Comparison of ENCODE assay signal across 16 cellular contexts in genomic region chr16:11061629-11062270, GRCh38.
"Had no signal": no experiment of that assay in that cellular context is flagged by ENCODE, and none has a peak within 500 bp of the region (broad histone marks: within the 10 kb centered on the region; RNA-seq: fewer than 3 reads in every experiment).

No MANE protein-coding gene starts in this region.

- H3K9me3 Mint-ChIP-seq: activated B cell treated with CpG ODN at 0.5 μM for 24 hours; activated CD4-positive, alpha-beta T cell treated with anti-CD3 and anti-CD28 coated beads, Interleukin-2, amount 10 ng/mL, durations not matched to agents 7 days and 5 days; activated naive CD4-positive, alpha-beta T cell treated with anti-CD3 and anti-CD28 coated beads, Interleukin-2, amount 50 U/mL, for 24 hours; naive B cell; T-helper 1 cell treated with Interleukin-12 subunit alpha and Interleukin-12 subunit beta and Interleukin-4 antibody, amounts not matched to agents 30 μg/mL and 1 μg/mL, for 36 hours; type B pancreatic cell had no signal

- ATAC-seq: body of pancreas, left lobe of liver had no signal

- H3K27me3 Mint-ChIP-seq: activated B cell treated with CpG ODN at 0.5 μM for 24 hours; activated CD4-positive, alpha-beta T cell treated with anti-CD3 and anti-CD28 coated beads, Interleukin-2, amount 10 ng/mL, durations not matched to agents 7 days and 5 days; activated naive CD4-positive, alpha-beta T cell treated with anti-CD3 and anti-CD28 coated beads, Interleukin-2, amount 50 U/mL, for 24 hours; naive B cell; type B pancreatic cell had no signal

- H3K4me1 Mint-ChIP-seq: naive B cell had no signal

- H3K27ac Mint-ChIP-seq: activated B cell treated with CpG ODN at 0.5 μM for 24 hours; activated naive CD4-positive, alpha-beta T cell treated with anti-CD3 and anti-CD28 coated beads, Interleukin-2, amount 50 U/mL, for 24 hours; naive B cell; T-helper 1 cell treated with Interleukin-12 subunit alpha and Interleukin-12 subunit beta and Interleukin-4 antibody, amounts not matched to agents 30 μg/mL and 1 μg/mL, for 36 hours; type B pancreatic cell had no signal

- DNase-seq: activated B cell treated with CpG ODN at 0.5 μM for 24 hours; activated CD4-positive, alpha-beta T cell treated with anti-CD3 and anti-CD28 coated beads, Interleukin-2, amount 10 ng/mL, durations not matched to agents 7 days and 5 days; amygdala; body of pancreas; caudate nucleus; mammary epithelial cell; naive B cell; retina; stimulated activated CD4-positive, alpha-beta T cell treated with anti-CD3 and anti-CD28 coated beads, Interleukin-4, amount 100 ng/mL, for 1 hour; stimulated activated naive CD4-positive, alpha-beta T cell had no signal

- H3K4me1 ChIP-seq: body of pancreas, esophagus muscularis mucosa had no signal

- H3K27me3 ChIP-seq: body of pancreas, esophagus muscularis mucosa had no signal

- H3K27ac ChIP-seq: body of pancreas, coronary artery, esophagus muscularis mucosa had no signal

- H3K4me3 ChIP-seq: body of pancreas, coronary artery, esophagus muscularis mucosa had no signal

- H3K9me3 ChIP-seq: body of pancreas, esophagus muscularis mucosa had no signal

- H3K4me3 Mint-ChIP-seq: activated B cell treated with CpG ODN at 0.5 μM for 24 hours; activated CD4-positive, alpha-beta T cell treated with anti-CD3 and anti-CD28 coated beads, Interleukin-2, amount 10 ng/mL, durations not matched to agents 7 days and 5 days; activated naive CD4-positive, alpha-beta T cell treated with anti-CD3 and anti-CD28 coated beads, Interleukin-2, amount 50 U/mL, for 24 hours; naive B cell; T-helper 1 cell treated with Interleukin-12 subunit alpha and Interleukin-12 subunit beta and Interleukin-4 antibody, amounts not matched to agents 30 μg/mL and 1 μg/mL, for 36 hours; type B pancreatic cell had no signal
